Comparison of ENCODE assay signal across 9 cellular contexts in the genomic region with DNA sequence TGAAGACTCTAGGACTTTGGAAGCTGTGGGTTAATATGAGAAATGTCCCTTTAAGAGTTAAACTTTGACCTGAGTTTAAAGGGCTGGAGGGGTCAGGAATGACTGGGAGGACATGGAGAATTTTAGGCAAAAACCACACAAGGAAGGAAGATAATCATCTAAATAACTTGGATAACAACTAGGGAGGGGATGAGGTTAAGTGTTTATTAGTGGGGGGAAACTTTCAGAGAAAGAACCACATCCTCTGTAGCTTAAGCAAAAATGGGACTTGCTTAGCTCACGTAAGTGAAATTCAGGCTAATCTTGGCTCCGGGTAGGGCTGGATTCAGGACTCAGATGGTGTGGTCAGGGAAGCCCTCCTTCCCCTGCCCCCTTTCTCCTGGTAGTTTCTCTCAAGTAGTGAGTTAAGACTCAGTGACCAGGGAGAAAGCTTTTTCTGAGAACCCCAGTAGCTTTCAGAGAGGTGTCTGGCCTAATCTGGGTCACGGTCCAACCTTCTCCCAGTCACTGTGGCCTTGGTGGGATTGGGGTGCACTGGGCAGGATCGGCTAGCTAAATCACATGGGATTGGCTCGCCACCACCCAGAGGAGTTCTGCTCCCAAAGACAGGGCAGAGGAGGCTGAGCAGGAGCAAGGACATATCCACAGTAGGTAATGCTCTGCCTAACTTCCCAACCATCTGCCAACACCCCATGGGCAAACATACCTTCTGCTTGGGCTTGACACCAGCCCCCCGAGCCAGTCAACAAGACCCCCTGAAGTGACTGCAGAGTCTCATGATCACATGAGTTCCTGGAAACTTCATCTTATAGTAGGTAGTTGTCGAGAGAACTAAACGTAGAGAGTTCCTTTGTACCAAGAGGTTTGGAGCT. TPM values are rescaled to one million over a fixed set of nuclear protein-coding genes. Genes with fewer than 3 reads are reported as not detected.
A peak's percentile ranks its signal among the peaks of the same experiment; 100 is the strongest.
DNase-seq lines count a peak whose midpoint lies in the region; ATAC-seq and TF ChIP-seq lines count a peak whose summit lies in the region.
"Had no signal": no experiment of that assay in that cellular context is flagged by ENCODE, and none has a peak within 500 bp of the region (broad histone marks: within the 10 kb centered on the region; RNA-seq: fewer than 3 reads in every experiment).

No MANE protein-coding gene starts in this region.

- H3K9me3 ChIP-seq in effector memory CD4-positive, alpha-beta T cell (ENCODE audit: control insufficient read depth, low read length): no peaks in the 10 kb centered on the region

- H3K9me2 ChIP-seq in GM23338 (ENCODE audit: insufficient read depth): no peaks in the 10 kb centered on the region

- CTCF ChIA-PET in RWPE1 (lab: Yijun Ruan, JAX): interaction anchor here (0.5 to 0.6 kb wide), 2 partner anchors 16 to 57 kb away, joined by 3 to 5 read pairs; no protein-coding TSS in a partner anchor

- ATAC-seq in GM23338 (no peak), HG03135 (IDR thresholded peaks at IDR 0.05; ENCODE audit: unreplicated experiment) (no peak)

- no peaks in the 10 kb centered on the region for H3F3A ChIP-seq in GM23338 (replicated peaks; ENCODE audit: low read depth)

- no peak overlapping the region for H3K27ac Mint-ChIP-seq in GM23338
- H3K27ac Mint-ChIP-seq in progenitor cell of endocrine pancreas: peak overlapping the region; percentile 1

- H3K4me3 Mint-ChIP-seq in GM23338: no peak overlapping the region
- no peak overlapping the region for H3K4me3 Mint-ChIP-seq in progenitor cell of endocrine pancreas (ENCODE audit: low read depth)

- H3K36me3 Mint-ChIP-seq in GM23338 (ENCODE audit: low read depth): no peaks in the 10 kb centered on the region
- H3K36me3 Mint-ChIP-seq in progenitor cell of endocrine pancreas (ENCODE audit: insufficient read depth): no peaks in the 10 kb centered on the region

- no peak overlapping the region for H3K4me2 ChIP-seq in GM23338

- POLR2A ChIA-PET in RWPE1 (lab: Yijun Ruan, JAX; ENCODE audit: low non-redundant PET): no interaction called here

- H3K9me3 Mint-ChIP-seq in GM23338 (no peaks in the 10 kb centered on the region), progenitor cell of endocrine pancreas (ENCODE audit: low read depth) (peaks cover 12% of the 10 kb centered on the region)

- H4K20me1 ChIP-seq in GM23338 (replicated peaks; ENCODE audit: insufficient read depth): no peaks in the 10 kb centered on the region

- peak overlapping the region; percentile 66; the same call in 1 of the 2 replicates for H2AFZ ChIP-seq in GM23338

- TF ChIP-seq CTCF in GM23338 (conservative IDR thresholded peaks at IDR 0.05; ENCODE audit: low read depth in 2 of 2): no peak
- TF ChIP-seq CTCF in RWPE1 (conservative IDR thresholded peaks at IDR 0.05; ENCODE audit: low read depth): no peak
- TF ChIP-seq CTCF in progenitor cell of endocrine pancreas (IDR thresholded peaks at IDR 0.05; ENCODE audit: unreplicated experiment): no peak
- TF ChIP-seq CTCF in GM20000 (IDR thresholded peaks at IDR 0.05; ENCODE audit: extremely low read depth, missing control alignments): no peak

- H3K36me3 ChIP-seq in GM23338 (ENCODE audit: insufficient read depth): no peaks in the 10 kb centered on the region
- H3K36me3 ChIP-seq in effector memory CD4-positive, alpha-beta T cell (ENCODE audit: control insufficient read depth, insufficient read depth, low read length): no peaks in the 10 kb centered on the region

- no peak overlapping the region for H3K27ac ChIP-seq in GM23338 (ENCODE audit: low read depth)
- H3K27ac ChIP-seq in RWPE1: peak overlapping the region; percentile 58
- peak overlapping the region; percentile 64 for H3K27ac ChIP-seq in effector memory CD4-positive, alpha-beta T cell (ENCODE audit: insufficient read depth, low read length, poor library complexity, severe bottlenecking)

- H3K4me1 Mint-ChIP-seq in GM23338: 0 out of 3 replicates have a peak, but pooled peaks cover 4% of the 10 kb centered on the region
- peaks cover 27% of the 10 kb centered on the region for H3K4me1 Mint-ChIP-seq in progenitor cell of endocrine pancreas (ENCODE audit: low read depth)

- H3K79me2 ChIP-seq in GM23338 (replicated peaks; ENCODE audit: insufficient read depth): no peaks in the 10 kb centered on the region

- H3K4me3 ChIP-seq in GM23338: no peak overlapping the region
- H3K4me3 ChIP-seq in effector memory CD4-positive, alpha-beta T cell (ENCODE audit: insufficient read depth, low read depth, low read length, poor library complexity, severe bottlenecking): no peak overlapping the region
- H3K4me3 ChIP-seq: lung had no signal

- H3K27me3 ChIP-seq in GM23338 (ENCODE audit: insufficient read depth): no peaks in the 10 kb centered on the region
- H3K27me3 ChIP-seq in effector memory CD4-positive, alpha-beta T cell (replicated peaks; ENCODE audit: control insufficient read depth, insufficient read depth, low read length, poor library complexity, severe bottlenecking): no peaks in the 10 kb centered on the region

- peaks cover 3% of the 10 kb centered on the region for H3K27me3 Mint-ChIP-seq in GM23338 (ENCODE audit: insufficient read depth, low read depth, poor library complexity)
- no peaks in the 10 kb centered on the region for H3K27me3 Mint-ChIP-seq in progenitor cell of endocrine pancreas

- no peaks in the 10 kb centered on the region for H3K4me1 ChIP-seq in GM23338 (ENCODE audit: insufficient read depth)
- H3K4me1 ChIP-seq in effector memory CD4-positive, alpha-beta T cell (ENCODE audit: control insufficient read depth, insufficient read depth, low read length, poor library complexity, severe bottlenecking): peaks cover 46% of the 10 kb centered on the region

- DNase-seq in GM23338 (ENCODE audit: low spot score) (no peak), RWPE1 (ENCODE audit: low spot score) (no peak), progenitor cell of endocrine pancreas (ENCODE audit: low spot score, unreplicated experiment) (no peak), HuH-7.5 (ENCODE audit: low spot score) (no peak), GM20000 (ENCODE audit: low spot score) (no peak)
- no peak for DNase-seq in effector memory CD4-positive, alpha-beta T cell
- DNase-seq: NCI-H510A had no signal

TF ChIP-seq in GM23338, 12 proteins besides CTCF, POLR2A, EP300 and RAD21 (continues in another document):
- TF ChIP-seq, protein P1, sequence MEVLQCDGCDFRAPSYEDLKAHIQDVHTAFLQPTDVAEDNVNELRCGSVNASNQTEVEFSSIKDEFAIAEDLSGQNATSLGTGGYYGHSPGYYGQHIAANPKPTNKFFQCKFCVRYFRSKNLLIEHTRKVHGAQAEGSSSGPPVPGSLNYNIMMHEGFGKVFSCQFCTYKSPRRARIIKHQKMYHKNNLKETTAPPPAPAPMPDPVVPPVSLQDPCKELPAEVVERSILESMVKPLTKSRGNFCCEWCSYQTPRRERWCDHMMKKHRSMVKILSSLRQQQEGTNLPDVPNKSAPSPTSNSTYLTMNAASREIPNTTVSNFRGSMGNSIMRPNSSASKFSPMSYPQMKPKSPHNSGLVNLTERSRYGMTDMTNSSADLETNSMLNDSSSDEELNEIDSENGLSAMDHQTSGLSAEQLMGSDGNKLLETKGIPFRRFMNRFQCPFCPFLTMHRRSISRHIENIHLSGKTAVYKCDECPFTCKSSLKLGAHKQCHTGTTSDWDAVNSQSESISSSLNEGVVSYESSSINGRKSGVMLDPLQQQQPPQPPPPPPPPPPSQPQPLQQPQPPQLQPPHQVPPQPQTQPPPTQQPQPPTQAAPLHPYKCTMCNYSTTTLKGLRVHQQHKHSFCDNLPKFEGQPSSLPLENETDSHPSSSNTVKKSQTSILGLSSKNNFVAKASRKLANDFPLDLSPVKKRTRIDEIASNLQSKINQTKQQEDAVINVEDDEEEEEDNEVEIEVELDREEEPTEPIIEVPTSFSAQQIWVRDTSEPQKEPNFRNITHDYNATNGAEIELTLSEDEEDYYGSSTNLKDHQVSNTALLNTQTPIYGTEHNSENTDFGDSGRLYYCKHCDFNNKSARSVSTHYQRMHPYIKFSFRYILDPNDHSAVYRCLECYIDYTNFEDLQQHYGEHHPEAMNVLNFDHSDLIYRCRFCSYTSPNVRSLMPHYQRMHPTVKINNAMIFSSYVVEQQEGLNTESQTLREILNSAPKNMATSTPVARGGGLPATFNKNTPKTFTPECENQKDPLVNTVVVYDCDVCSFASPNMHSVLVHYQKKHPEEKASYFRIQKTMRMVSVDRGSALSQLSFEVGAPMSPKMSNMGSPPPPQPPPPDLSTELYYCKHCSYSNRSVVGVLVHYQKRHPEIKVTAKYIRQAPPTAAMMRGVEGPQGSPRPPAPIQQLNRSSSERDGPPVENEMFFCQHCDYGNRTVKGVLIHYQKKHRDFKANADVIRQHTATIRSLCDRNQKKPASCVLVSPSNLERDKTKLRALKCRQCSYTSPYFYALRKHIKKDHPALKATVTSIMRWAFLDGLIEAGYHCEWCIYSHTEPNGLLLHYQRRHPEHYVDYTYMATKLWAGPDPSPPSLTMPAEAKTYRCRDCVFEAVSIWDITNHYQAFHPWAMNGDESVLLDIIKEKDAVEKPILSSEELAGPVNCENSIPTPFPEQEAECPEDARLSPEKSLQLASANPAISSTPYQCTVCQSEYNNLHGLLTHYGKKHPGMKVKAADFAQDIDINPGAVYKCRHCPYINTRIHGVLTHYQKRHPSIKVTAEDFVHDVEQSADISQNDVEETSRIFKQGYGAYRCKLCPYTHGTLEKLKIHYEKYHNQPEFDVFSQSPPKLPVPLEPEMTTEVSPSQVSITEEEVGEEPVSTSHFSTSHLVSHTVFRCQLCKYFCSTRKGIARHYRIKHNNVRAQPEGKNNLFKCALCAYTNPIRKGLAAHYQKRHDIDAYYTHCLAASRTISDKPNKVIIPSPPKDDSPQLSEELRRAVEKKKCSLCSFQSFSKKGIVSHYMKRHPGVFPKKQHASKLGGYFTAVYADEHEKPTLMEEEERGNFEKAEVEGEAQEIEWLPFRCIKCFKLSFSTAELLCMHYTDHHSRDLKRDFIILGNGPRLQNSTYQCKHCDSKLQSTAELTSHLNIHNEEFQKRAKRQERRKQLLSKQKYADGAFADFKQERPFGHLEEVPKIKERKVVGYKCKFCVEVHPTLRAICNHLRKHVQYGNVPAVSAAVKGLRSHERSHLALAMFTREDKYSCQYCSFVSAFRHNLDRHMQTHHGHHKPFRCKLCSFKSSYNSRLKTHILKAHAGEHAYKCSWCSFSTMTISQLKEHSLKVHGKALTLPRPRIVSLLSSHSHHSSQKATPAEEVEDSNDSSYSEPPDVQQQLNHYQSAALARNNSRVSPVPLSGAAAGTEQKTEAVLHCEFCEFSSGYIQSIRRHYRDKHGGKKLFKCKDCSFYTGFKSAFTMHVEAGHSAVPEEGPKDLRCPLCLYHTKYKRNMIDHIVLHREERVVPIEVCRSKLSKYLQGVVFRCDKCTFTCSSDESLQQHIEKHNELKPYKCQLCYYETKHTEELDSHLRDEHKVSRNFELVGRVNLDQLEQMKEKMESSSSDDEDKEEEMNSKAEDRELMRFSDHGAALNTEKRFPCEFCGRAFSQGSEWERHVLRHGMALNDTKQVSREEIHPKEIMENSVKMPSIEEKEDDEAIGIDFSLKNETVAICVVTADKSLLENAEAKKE (CRISPR knock-in tag; IDR thresholded peaks at IDR 0.05): no peak
- TF ChIP-seq POLR2AphosphoS5 (IDR thresholded peaks at IDR 0.05; ENCODE audit: low read depth): no peak

RNA-seq across cellular contexts. Expression of a gene that starts 52.8 kb away (rescaled TPM):
- total RNA-seq in GM23338 (2014; rRNA removed; shearing (Covaris generic)): 60.1 and 73.1 TPM in 2 replicates
- 42.5 and 47.8 TPM in 2 replicates for polyA plus RNA-seq in GM23338 (2016; fragmentation: Nextera tagmentation; extraction: Ambion mirVana)
- total RNA-seq in progenitor cell of endocrine pancreas: 49.8 and 49.9 TPM in 2 replicates
